Comparison of ENCODE assay signal across 14 cellular contexts in genomic region chr3:186598108-186598784, GRCh38. TPM values are rescaled to one million over a fixed set of nuclear protein-coding genes. Genes with fewer than 3 reads are reported as not detected.
A peak's percentile ranks its signal among the peaks of the same experiment; 100 is the strongest.
DNase-seq lines count a peak whose midpoint lies in the region; ATAC-seq and TF ChIP-seq lines count a peak whose summit lies in the region.
"Had no signal": no experiment of that assay in that cellular context is flagged by ENCODE, and none has a peak within 500 bp of the region (broad histone marks: within the 10 kb centered on the region; RNA-seq: fewer than 3 reads in every experiment).

No MANE protein-coding gene starts in this region.

- no peaks in the 10 kb centered on the region for H3K36me3 ChIP-seq in body of pancreas (replicated peaks in 1 of 2; ENCODE audit: insufficient read depth in 1 of 2, low read depth in 2 of 2)
- H3K36me3 ChIP-seq in thyroid gland = no peaks in the 10 kb centered on the region

- WGBS in body of pancreas, 2 donors = 75 to 78% methylated on average over 11 of the region's 11 CpGs
- 58% methylated on average over 11 of the region's 11 CpGs for WGBS in right cardiac atrium
- WGBS in thyroid gland, 2 donors = 63 to 65% methylated on average over 11 of the region's 11 CpGs

- H3K9me3 ChIP-seq in body of pancreas (no peaks in the 10 kb centered on the region), right cardiac atrium (ENCODE audit: control insufficient read depth, low read length) (no peaks in the 10 kb centered on the region), thyroid gland (no peaks in the 10 kb centered on the region)

- no peak for TF ChIP-seq POLR2A in body of pancreas (IDR thresholded peaks at IDR 0.05)
- no peak for TF ChIP-seq POLR2A in thyroid gland (IDR thresholded peaks at IDR 0.05)

- H3K4me3 ChIP-seq in body of pancreas (no peak overlapping the region), right cardiac atrium (ENCODE audit: low read length) (no peak overlapping the region), thyroid gland (replicated peaks in 1 of 3) (no peak overlapping the region)

- H3K27me3 ChIP-seq in body of pancreas = no peaks in the 10 kb centered on the region
- H3K27me3 ChIP-seq in right cardiac atrium (ENCODE audit: control insufficient read depth, insufficient read depth) = no peaks in the 10 kb centered on the region
- no peaks in the 10 kb centered on the region for H3K27me3 ChIP-seq in thyroid gland

- intact Hi-C loops in body of pancreas (cut with DNase I) = no loop called here
- intact Hi-C loops in right cardiac atrium (cut with DNase I) = no loop called here
- intact Hi-C loops in thyroid gland (cut with DNase I) = no loop called here

- H3K4me1 ChIP-seq in body of pancreas (peaks cover 40% of the 10 kb centered on the region), right cardiac atrium (ENCODE audit: control insufficient read depth, insufficient read depth, low read length) (peaks cover 3% of the 10 kb centered on the region), thyroid gland (peaks cover 0 to 3% of the 10 kb centered on the region in 2 donors)

- no peak for TF ChIP-seq CTCF in body of pancreas (IDR thresholded peaks at IDR 0.05)
- TF ChIP-seq CTCF in thyroid gland (IDR thresholded peaks at IDR 0.05) = no peak

- ATAC-seq in body of pancreas (peak; percentile 78), right cardiac atrium (peak; percentile 88 to 93), GM21515 (IDR thresholded peaks at IDR 0.05; ENCODE audit: unreplicated experiment) (no peak), GM21717 (IDR thresholded peaks at IDR 0.05; ENCODE audit: unreplicated experiment) (no peak), HG02610 (IDR thresholded peaks at IDR 0.05; ENCODE audit: unreplicated experiment) (no peak)
- ATAC-seq: natural killer cell treated with Interleukin-12 subunit alpha and Interleukin-12 subunit beta and Interleukin-15 and Interleukin-18, amount 100 ng/mL, for 72 hours had no signal

- peak overlapping the region in 1 of 4 donors; percentile 21 for H3K27ac ChIP-seq in body of pancreas
- H3K27ac ChIP-seq in right cardiac atrium (ENCODE audit: low read length) = peak overlapping the region; percentile 49
- H3K27ac ChIP-seq in thyroid gland = no peak overlapping the region

- DNase-seq in HK-2 (ENCODE audit: unreplicated experiment) (peak; percentile 76), body of pancreas (peak; percentile 56 to 83 (median 66)), right cardiac atrium (peak; percentile 59 to 81 (median 80)), thyroid gland (peak; percentile 26 to 65), NOMO-1 treated with DMSO at 0.1 percent for 48 hours (lab: John Stamatoyannopoulos, UW; ENCODE audit: unreplicated experiment) (no peak)
- DNase-seq: activated CD8-positive, alpha-beta memory T cell treated with anti-CD3 and anti-CD28 coated beads, Interleukin-2, amount 50 U/mL, for 4 hours; dermis blood vessel endothelial cell; left colon; NCI-H1048 had no signal

RNA-seq across cellular contexts. Expression of gene AHSG, which starts 14.6 kb away (rescaled TPM):
- total RNA-seq in body of pancreas = not detected
- under 1 TPM in 1 of 4 donors, not detected in 3; 0.20 TPM for total RNA-seq in right cardiac atrium
- 0.05 TPM for polyA plus RNA-seq in right cardiac atrium
- total RNA-seq in thyroid gland = not detected
- total RNA-seq: dermis blood vessel endothelial cell; frontal cortex; left colon; natural killer cell treated with Interleukin-12 subunit alpha and Interleukin-12 subunit beta and Interleukin-15 and Interleukin-18, amount 100 ng/mL, for 72 hours had no signal

RNA-seq across cellular contexts. Expression of gene DNAJB11, which starts 27.7 kb away (rescaled TPM):
- total RNA-seq in body of pancreas (10 to 100 TPM; 38.9 to 76.5 TPM), right cardiac atrium (10 to 100 TPM; 25.6 to 60.5 (median 41.6) TPM), thyroid gland (100 to 1,000 TPM in 2 of 4 donors, 10 to 100 TPM in 2; 61.4 to 156 (median 108) TPM)
- 51.6 TPM for polyA plus RNA-seq in right cardiac atrium

RNA-seq across cellular contexts. Expression of gene TBCCD1, which starts 31.1 kb away (rescaled TPM):
- total RNA-seq in body of pancreas = 10 to 100 TPM in 1 of 2 donors, 1 to 10 TPM in 1; 4.0 to 14.0 TPM
- 1 to 10 TPM; 6.4 to 8.4 (median 7.5) TPM for total RNA-seq in right cardiac atrium
- 4.7 TPM for polyA plus RNA-seq in right cardiac atrium
- total RNA-seq in thyroid gland = 10 to 100 TPM; 20.8 to 24.3 (median 21.6) TPM

RNA-seq across cellular contexts. Expression of gene FETUB, which starts 42.0 kb away (rescaled TPM):
- total RNA-seq in body of pancreas (not detected), right cardiac atrium (not detected), thyroid gland (not detected)
- 0.07 TPM for polyA plus RNA-seq in right cardiac atrium
- total RNA-seq: dermis blood vessel endothelial cell; frontal cortex; left colon; natural killer cell treated with Interleukin-12 subunit alpha and Interleukin-12 subunit beta and Interleukin-15 and Interleukin-18, amount 100 ng/mL, for 72 hours had no signal

RNA-seq across cellular contexts. Expression of gene CRYGS, which starts 54.1 kb away (rescaled TPM):
- total RNA-seq in body of pancreas (1 to 10 TPM; 3.6 to 5.9 TPM), right cardiac atrium (1 to 10 TPM; 1.6 to 2.0 (median 1.8) TPM), thyroid gland (1 to 10 TPM; 1.1 to 4.2 (median 2.9) TPM)
- polyA plus RNA-seq in right cardiac atrium = 1.3 TPM

Comparison
In these comparisons a context has a peak if more than half of its experiments do, and no peak if none do; other contexts are left out.
1. ATAC-seq: peak in body of pancreas (single experiment) and right cardiac atrium (2 of 2); none in GM21515 (single experiment), GM21717 (single experiment) and HG02610 (single experiment).